Comparison of ENCODE assay signal across 9 cellular contexts in genomic region chr6:136762022-136762975, GRCh38. TPM values are rescaled to one million over a fixed set of nuclear protein-coding genes. Genes with fewer than 3 reads are reported as not detected.
DNase-seq lines count a peak whose midpoint lies in the region; ATAC-seq, FAIRE-seq and TF ChIP-seq lines count a peak whose summit lies in the region.
"Had no signal": no experiment of that assay in that cellular context is flagged by ENCODE, and none has a peak within 500 bp of the region (broad histone marks: within the 10 kb centered on the region; RNA-seq: fewer than 3 reads in every experiment).

No MANE protein-coding gene starts in this region.

- no peak for TF ChIP-seq CTCF in H9 (conservative IDR thresholded peaks at IDR 0.05)
- TF ChIP-seq CTCF in GM13976 (IDR thresholded peaks at IDR 0.05; ENCODE audit: borderline replicate concordance, control extremely low read depth, extremely low read depth, insufficient read depth, missing control alignments), result no peak

- CTCF ChIA-PET in T-cell (lab: Charles Lee), result interaction anchor here (0.5 to 1.8 kb wide), 5 partner anchors 8 to 118 kb away, joined by 3 to 12 read pairs (median 3); partner anchors contain the start of gene MAP3K5 (in 1 of the 2)

- H3K56ac ChIP-seq in H9 (ENCODE audit: insufficient read length, low read depth, low read length), result no peak overlapping the region

- no peak overlapping the region for H2AK5ac ChIP-seq in H9 (ENCODE audit: insufficient read length, low read length)

- DNase-seq in GM23248, result no peak
- DNase-seq in T-cell, result no peak
- DNase-seq in left cardiac atrium, result no peak
- DNase-seq in small intestine, result peak; percentile 57
- DNase-seq in H9, result no peak
- DNase-seq in NCI-H2171 (lab: John Stamatoyannopoulos, UW), result no peak
- DNase-seq in GM13976 (ENCODE audit: low spot score), result no peak
- DNase-seq: effector CD4-positive, alpha-beta T cell had no signal

- no peak overlapping the region for H2BK120ac ChIP-seq in H9 (ENCODE audit: low read depth, low read length, poor library complexity, severe bottlenecking)

- no peak overlapping the region for H3T11ph ChIP-seq in H9 (ENCODE audit: low read length)

- no peaks in the 10 kb centered on the region for H3F3A ChIP-seq in GM23248 (ENCODE audit: insufficient read depth)

- POLR2A ChIA-PET in T-cell (lab: Charles Lee), result no interaction called here

- no peak overlapping the region for H3K23ac ChIP-seq in H9 (ENCODE audit: insufficient read length, low read depth, low read length)

- no peak overlapping the region for H2BK20ac ChIP-seq in H9 (ENCODE audit: low read depth, low read length, poor library complexity, severe bottlenecking)

- H3K27ac Mint-ChIP-seq in T-cell (peak overlapping the region; percentile 93), H9 (peak overlapping the region in 1 of 3 experiments; percentile 17; a peak in 3 of 7 replicates)

- no peak for FAIRE-seq in small intestine (lab: Jason Lieb, UNC)

- 83 to 84% methylated on average over 3 of the region's 3 CpGs for WGBS in GM23248 (ENCODE audit: low coverage in 1 of 2, low lambda C conversion rate in 2 of 2, missing lambda C conversion rate in 2 of 2), 2 experiments
- 38 to 39% (median 38%) methylated on average over 3 of the region's 3 CpGs for WGBS in small intestine, 3 donors
- no CpG with 5 or more reads among the region's 3 CpGs for WGBS in H9 (ENCODE audit: extremely low coverage, insufficient read length, low lambda C conversion rate)

- H3K4me2 ChIP-seq in GM23248 (ENCODE audit: unreplicated experiment), result peak overlapping the region; percentile 30
- no peak overlapping the region for H3K4me2 ChIP-seq in H9 (ENCODE audit: insufficient read depth, insufficient read length, low read length)

- H3K14ac ChIP-seq in H9 (ENCODE audit: insufficient read depth, low read length), result no peak overlapping the region

- intact Hi-C loops in left cardiac atrium (cut with DNase I), result no loop called here

- H3K36me3 Mint-ChIP-seq in T-cell (no peaks in the 10 kb centered on the region), H9 (ENCODE audit: insufficient read depth in 1 of 3, low read depth in 3 of 3) (no peaks in the 10 kb centered on the region)

- no peak overlapping the region for H4K5ac ChIP-seq in H9 (ENCODE audit: insufficient read length, low read depth, low read length)

- peaks cover 4% of the 10 kb centered on the region; the same call in 1 of the 2 replicates for H3K79me2 ChIP-seq in GM23248 (ENCODE audit: insufficient read depth)
- no peaks in the 10 kb centered on the region for H3K79me2 ChIP-seq in H9 (ENCODE audit: insufficient read depth, low read length)

- H3K79me1 ChIP-seq in H9 (ENCODE audit: insufficient read depth, low read depth, low read length, poor library complexity, severe bottlenecking), result no peaks in the 10 kb centered on the region

- H3K9me3 ChIP-seq in GM23248 (ENCODE audit: low read depth) (no peaks in the 10 kb centered on the region), small intestine (ENCODE audit: control insufficient read depth, low read depth) (no peaks in the 10 kb centered on the region), H9 (ENCODE audit: control insufficient read depth, low read depth, low read length) (no peaks in the 10 kb centered on the region)

- in situ Hi-C loops in GM23248 (cut with MboI), result no loop called here
- in situ Hi-C loops in GM13976 (cut with MboI; ENCODE audit: low sequenced_read_pairs, unreplicated experiment), result no loop called here

- H3K9ac ChIP-seq in GM23248, result 0 out of 2 replicates have a peak overlapping the region, but pooled peaks have one; percentile 17
- H3K9ac ChIP-seq in H9 (ENCODE audit: extremely low read depth, insufficient read length, low read length), result no peak overlapping the region

- no peak overlapping the region for H3K18ac ChIP-seq in H9 (ENCODE audit: insufficient read length, low read depth, low read length)

- no peak overlapping the region for H2BK15ac ChIP-seq in H9 (ENCODE audit: low read depth, low read length)

- no peaks in the 10 kb centered on the region for H3K36me3 ChIP-seq in GM23248 (ENCODE audit: low read depth)
- H3K36me3 ChIP-seq in small intestine (ENCODE audit: control insufficient read depth in 2 of 2, insufficient read depth in 2 of 2, low read length in 2 of 2), result no peaks in the 10 kb centered on the region

- no peaks in the 10 kb centered on the region for H3K9me3 Mint-ChIP-seq in T-cell
- no peaks in the 10 kb centered on the region for H3K9me3 Mint-ChIP-seq in H9

- H2BK12ac ChIP-seq in H9 (ENCODE audit: insufficient read length, low read depth, low read length), result no peak overlapping the region

- peak overlapping the region; percentile 59 to 82 (median 72) for H3K4me3 Mint-ChIP-seq in T-cell
- H3K4me3 Mint-ChIP-seq in H9, result no peak overlapping the region

- no peaks in the 10 kb centered on the region for H3K23me2 ChIP-seq in H9 (ENCODE audit: insufficient read length, low read depth, low read length, poor library complexity, severe bottlenecking)

- H3K4me3 ChIP-seq in GM23248 (no peak overlapping the region), small intestine (ENCODE audit: low read depth in 1 of 2, low read length in 2 of 2) (no peak overlapping the region)

- H3K27me3 Mint-ChIP-seq in T-cell, result no peaks in the 10 kb centered on the region
- no peaks in the 10 kb centered on the region; the same call in 1 of the 2 replicates for H3K27me3 Mint-ChIP-seq in H9 (ENCODE audit: low read depth)

- peak overlapping the region; percentile 51 for H2AFZ ChIP-seq in GM23248
- no peak overlapping the region for H2AFZ ChIP-seq in H9 (ENCODE audit: low read length)

- H3K27ac ChIP-seq in GM23248, result no peak overlapping the region
- H3K27ac ChIP-seq in small intestine (ENCODE audit: low read depth in 1 of 2, low read length in 1 of 2), result peak overlapping the region; percentile 50 to 81
- H3K27ac ChIP-seq in H9 (ENCODE audit: insufficient read length, low read depth, low read length), result no peak overlapping the region

- no peak overlapping the region for H2BK5ac ChIP-seq in H9 (ENCODE audit: insufficient read length, low read length)

- H3K9me2 ChIP-seq in GM23248 (ENCODE audit: insufficient read depth), result no peaks in the 10 kb centered on the region

- no peak for ATAC-seq in T-cell (replicated peaks in 1 of 4)
- ATAC-seq in left cardiac atrium, result peak; percentile 25 to 46
- no peak for ATAC-seq in HG03460 (IDR thresholded peaks at IDR 0.05; ENCODE audit: unreplicated experiment)

- H4K8ac ChIP-seq in H9 (replicated peaks; ENCODE audit: insufficient read length, low read depth, low read length), result no peak overlapping the region

- H4K91ac ChIP-seq in H9 (ENCODE audit: insufficient read length, low read depth, low read length), result no peak overlapping the region

- H3K27me3 ChIP-seq in GM23248 (replicated peaks; ENCODE audit: insufficient read depth) (no peaks in the 10 kb centered on the region), small intestine (ENCODE audit: control insufficient read depth in 2 of 2, insufficient read depth in 2 of 2, low read length in 2 of 2) (no peaks in the 10 kb centered on the region), H9 (ENCODE audit: insufficient read depth, low read length) (no peaks in the 10 kb centered on the region)

- H3K4me1 Mint-ChIP-seq in T-cell (peaks cover 64 to 77% (median 66%) of the 10 kb centered on the region in 3 donors), H9 (peaks cover 4 to 13% of the 10 kb centered on the region in 2 experiments; a peak in 3 of 4 replicates)

- H4K20me1 ChIP-seq in GM23248 (ENCODE audit: insufficient read depth) (no peaks in the 10 kb centered on the region), H9 (ENCODE audit: control insufficient read depth, insufficient read depth, insufficient read length) (no peaks in the 10 kb centered on the region)

- H3K4ac ChIP-seq in H9 (ENCODE audit: low read depth, low read length), result no peak overlapping the region

- peaks cover 6% of the 10 kb centered on the region; the same call in 1 of the 2 replicates for H3K4me1 ChIP-seq in GM23248 (ENCODE audit: insufficient read depth)
- H3K4me1 ChIP-seq in small intestine (ENCODE audit: control insufficient read depth in 2 of 2, insufficient read depth in 1 of 2, low read depth in 1 of 2, low read length in 1 of 2), result peaks cover 7 to 22% of the 10 kb centered on the region in 2 donors
- H3K4me1 ChIP-seq in H9 (ENCODE audit: insufficient read depth, low read length), result peaks cover 1% of the 10 kb centered on the region; the same call in 1 of the 2 replicates

RNA-seq across cellular contexts. Expression of gene MAP3K5, which starts 30.0 kb away (rescaled TPM):
- 3.3 and 4.1 TPM in 2 replicates for total RNA-seq in GM23248 (2014; rRNA removed; shearing (Covaris generic))
- polyA plus RNA-seq in GM23248 (2016; fragmentation: Nextera tagmentation; extraction: Ambion mirVana), result 1.1 and 1.4 TPM in 2 replicates
- total RNA-seq in T-cell, result 10 to 100 TPM; 17.8 to 29.2 (median 20.6) TPM
- 1 to 10 TPM; 6.6 to 9.7 TPM for total RNA-seq in left cardiac atrium
- polyA plus RNA-seq in small intestine, result 1 to 10 TPM; 5.4 to 7.2 (median 6.8) TPM
- 1.6 and 1.7 TPM in 2 replicates for total RNA-seq in H9 (2021)

Comparison
In these comparisons a context has a peak if more than half of its experiments do, and no peak if none do; other contexts are left out.
1. H3K27ac ChIP-seq: peak in small intestine (2 of 2); none in GM23248 (single experiment) and H9 (single experiment).
2. ATAC-seq: peak in left cardiac atrium (2 of 2); none in T-cell (0 of 4) and HG03460 (single experiment).
3. H3K4me3 Mint-ChIP-seq: peak in T-cell (3 of 3); none in H9 (0 of 2).